Comparison of ENCODE assay signal across 2 cellular contexts in the genomic region with DNA sequence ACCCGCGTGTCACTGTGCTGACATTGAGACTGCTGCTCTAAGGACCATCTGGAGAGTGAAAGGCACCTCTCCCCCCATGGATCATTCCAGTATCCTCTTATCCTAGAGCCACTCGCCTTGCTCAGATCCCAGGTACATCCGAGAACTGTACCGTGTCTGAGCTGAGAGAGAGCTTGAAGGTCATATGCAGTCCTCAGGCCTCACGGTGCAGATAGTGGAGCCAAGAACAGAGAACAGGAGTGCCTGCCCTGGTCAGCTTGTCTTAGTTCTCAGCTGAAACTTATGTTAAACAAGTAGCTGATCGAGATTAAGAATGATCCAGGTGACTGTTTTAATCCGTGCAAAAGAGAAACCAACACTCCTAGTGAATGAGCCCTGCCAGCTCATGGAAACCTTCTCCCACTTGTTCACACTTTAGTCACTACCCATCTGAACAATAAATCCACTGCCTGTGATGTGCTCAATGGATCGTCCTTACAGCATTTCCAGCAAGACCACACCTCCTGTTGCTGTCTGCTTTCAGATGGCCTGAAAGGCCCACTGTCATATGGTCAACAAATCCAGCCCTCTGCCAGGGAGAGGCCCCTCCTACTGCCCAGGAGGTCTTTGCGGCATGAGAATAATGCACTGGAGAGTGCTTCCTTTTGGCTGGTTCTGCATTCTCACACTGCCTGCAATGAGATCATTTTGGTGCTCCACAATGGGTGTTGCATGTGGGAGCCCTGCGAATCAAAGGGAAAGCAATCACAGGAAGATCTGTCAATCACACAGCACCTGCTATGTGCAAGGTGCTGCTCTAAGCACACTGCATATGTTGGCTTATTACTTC.
TF ChIP-seq lines count a peak whose summit lies in the region.

No MANE protein-coding gene starts in this region.

TF ChIP-seq in HEK293, 187 proteins besides CTCF, POLR2A, EP300 and RAD21:
- TF ChIP-seq GLIS1 (tag by site-specific recombination; IDR thresholded peaks at IDR 0.05), result 0 out of 2 replicates have a peak, but pooled peaks have one; percentile 22
- TF ChIP-seq ZNF248 (tag by site-specific recombination; IDR thresholded peaks at IDR 0.05), result no peak

TF ChIP-seq in H1, 55 proteins besides CTCF, POLR2A, EP300 and RAD21:
- TF ChIP-seq CBX5 (IDR thresholded peaks at IDR 0.05; ENCODE audit: low read depth, low read length) (no peak), CTBP2 (IDR thresholded peaks at IDR 0.05; ENCODE audit: borderline replicate concordance, insufficient read depth, insufficient read length, low read length) (no peak), JUND (IDR thresholded peaks at IDR 0.05; ENCODE audit: low read length) (no peak), KDM1A (IDR thresholded peaks at IDR 0.05; ENCODE audit: borderline replicate concordance, low read length) (no peak)
- TF ChIP-seq, protein P1, sequence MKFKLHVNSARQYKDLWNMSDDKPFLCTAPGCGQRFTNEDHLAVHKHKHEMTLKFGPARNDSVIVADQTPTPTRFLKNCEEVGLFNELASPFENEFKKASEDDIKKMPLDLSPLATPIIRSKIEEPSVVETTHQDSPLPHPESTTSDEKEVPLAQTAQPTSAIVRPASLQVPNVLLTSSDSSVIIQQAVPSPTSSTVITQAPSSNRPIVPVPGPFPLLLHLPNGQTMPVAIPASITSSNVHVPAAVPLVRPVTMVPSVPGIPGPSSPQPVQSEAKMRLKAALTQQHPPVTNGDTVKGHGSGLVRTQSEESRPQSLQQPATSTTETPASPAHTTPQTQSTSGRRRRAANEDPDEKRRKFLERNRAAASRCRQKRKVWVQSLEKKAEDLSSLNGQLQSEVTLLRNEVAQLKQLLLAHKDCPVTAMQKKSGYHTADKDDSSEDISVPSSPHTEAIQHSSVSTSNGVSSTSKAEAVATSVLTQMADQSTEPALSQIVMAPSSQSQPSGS (IDR thresholded peaks at IDR 0.05; ENCODE audit: low read length), result no peak
